26 cellular contexts compared by ENCODE assay signal in genomic region chr2:73264332-73264606, GRCh38. TPM values are rescaled to one million over a fixed set of nuclear protein-coding genes. Genes with fewer than 3 reads are reported as not detected.
DNase-seq lines count a peak whose midpoint lies in the region; ATAC-seq, FAIRE-seq and TF ChIP-seq lines count a peak whose summit lies in the region.
"Had no signal": no experiment of that assay in that cellular context is flagged by ENCODE, and none has a peak within 500 bp of the region (broad histone marks: within the 10 kb centered on the region; RNA-seq: fewer than 3 reads in every experiment).

No MANE protein-coding gene starts in this region.

- H3K9me3 ChIP-seq in HepG2 (ENCODE audit: low read length) (no peaks in the 10 kb centered on the region), right lobe of liver (no peaks in the 10 kb centered on the region), upper lobe of right lung (no peaks in the 10 kb centered on the region), PC-9 (ENCODE audit: insufficient read depth, low read depth) (no peaks in the 10 kb centered on the region)
- H3K9me3 ChIP-seq: A549; BE2C; BLaER1 treated with 17β-estradiol and CSF1 and Interleukin-3, amounts not matched to agents 10 nM and 100 nM; HAP-1 had no signal

- no peak for TF ChIP-seq CTCF in HepG2 (CRISPR knock-in tag; IDR thresholded peaks at IDR 0.05)
- no peak for TF ChIP-seq CTCF in right lobe of liver (IDR thresholded peaks at IDR 0.05)
- no peak for TF ChIP-seq CTCF in upper lobe of right lung (IDR thresholded peaks at IDR 0.05)
- no peak for TF ChIP-seq CTCF in PC-9 (conservative IDR thresholded peaks at IDR 0.05)

- TF ChIP-seq EP300 in HepG2 (IDR thresholded peaks at IDR 0.05; ENCODE audit: low read depth in 2 of 2, low read length in 2 of 2) (no peak), HepG2 (CRISPR knock-in tag; IDR thresholded peaks at IDR 0.05; ENCODE audit: borderline replicate concordance) (no peak)

- POLR2A ChIA-PET in HepG2 (lab: Yijun Ruan, JAX) (no interaction called here), PC-9 (lab: Charles Lee; ENCODE audit: unreplicated experiment) (no interaction called here)

- H4K20me1 ChIP-seq in HepG2 (ENCODE audit: insufficient read depth, low read length) (no peaks in the 10 kb centered on the region), PC-9 (ENCODE audit: insufficient read depth) (peaks cover 13% of the 10 kb centered on the region; the same call in 1 of the 2 replicates)

- peak overlapping the region; percentile 70 for H3K27ac ChIP-seq in HepG2 (ENCODE audit: extremely low read length, insufficient read depth, low read length)
- no peak overlapping the region for H3K27ac ChIP-seq in right lobe of liver
- no peak overlapping the region for H3K27ac ChIP-seq in upper lobe of right lung
- no peak overlapping the region for H3K27ac ChIP-seq in PC-9
- H3K27ac ChIP-seq: A549; BLaER1 treated with 17β-estradiol and CSF1 and Interleukin-3, amounts not matched to agents 10 nM and 100 nM had no signal

- CTCF ChIA-PET in HepG2 (lab: Yijun Ruan, JAX; ENCODE audit: low intra/inter-chr PET ratio, low total read pairs) = no interaction called here
- CTCF ChIA-PET in PC-9 (lab: Charles Lee) = no interaction called here

- DNase-seq in HepG2 (ENCODE audit: low spot score) (no peak), right lobe of liver (no peak), mesenteric fat pad (ENCODE audit: low spot score) (peak; percentile 84), upper lobe of right lung (peak; percentile 40), foreskin melanocyte (no peak), PC-9 (no peak)
- DNase-seq: 8988T; ACHN; AML-193; BE2C; Calu3; CD4-positive, alpha-beta memory T cell; COR-L47; DMS53; DMS79 treated with DMSO at 0.1 percent for 48 hours; GF-D8; HFFc6 had no signal

- H3K36me3 ChIP-seq in HepG2 (replicated peaks in 1 of 2; ENCODE audit: control insufficient read depth in 1 of 2, insufficient read depth in 2 of 2, low read length in 2 of 2) (peaks cover 2 to 5% of the 10 kb centered on the region in 2 experiments; a peak in 4 of 5 replicates), right lobe of liver (no peaks in the 10 kb centered on the region), upper lobe of right lung (no peaks in the 10 kb centered on the region), PC-9 (ENCODE audit: low read depth) (peaks cover 3% of the 10 kb centered on the region; the same call in 1 of the 2 replicates)
- H3K36me3 ChIP-seq: BE2C had no signal

- intact Hi-C loops in HepG2 (cut with micrococcal nuclease; ENCODE audit: unreplicated experiment) = loop anchor here (5.0 kb wide), 2 partner anchors 87 to 102 kb away; no protein-coding TSS in a partner anchor
- intact Hi-C loops in right lobe of liver (cut with DNase I) = no loop called here
- intact Hi-C loops in upper lobe of right lung (cut with DNase I) = no loop called here
- intact Hi-C loops in PC-9 (cut with micrococcal nuclease; ENCODE audit: unreplicated experiment) = no loop called here

- no peak overlapping the region for H3K4me3 ChIP-seq in HepG2 (replicated peaks in 1 of 3; ENCODE audit: insufficient read depth in 1 of 3, low read depth in 2 of 3, low read length in 3 of 3)
- H3K4me3 ChIP-seq in right lobe of liver = no peak overlapping the region
- no peak overlapping the region for H3K4me3 ChIP-seq in upper lobe of right lung
- H3K4me3 ChIP-seq in PC-9 = no peak overlapping the region
- H3K4me3 ChIP-seq: A549; BLaER1 treated with 17β-estradiol and CSF1 and Interleukin-3, amounts not matched to agents 10 nM and 100 nM; GM23338; HAP-1 had no signal

- no peaks in the 10 kb centered on the region for H3K27me3 ChIP-seq in HepG2 (ENCODE audit: control insufficient read depth in 1 of 2, insufficient read depth in 2 of 2, low read length in 2 of 2)
- peaks cover 0 to 6% of the 10 kb centered on the region in 2 donors for H3K27me3 ChIP-seq in right lobe of liver
- H3K27me3 ChIP-seq in upper lobe of right lung = peaks cover 22% of the 10 kb centered on the region
- H3K27me3 ChIP-seq in PC-9 (ENCODE audit: insufficient read depth, low read depth) = no peaks in the 10 kb centered on the region
- H3K27me3 ChIP-seq: BE2C; BLaER1 treated with 17β-estradiol and CSF1 and Interleukin-3, amounts not matched to agents 10 nM and 100 nM had no signal

- H3K9ac ChIP-seq in HepG2 (ENCODE audit: insufficient read depth, low read depth, low read length) = no peak overlapping the region
- H3K9ac ChIP-seq: BLaER1 treated with 17β-estradiol and CSF1 and Interleukin-3, amounts not matched to agents 10 nM and 100 nM had no signal

- FAIRE-seq in HepG2 (lab: Jason Lieb, UNC) = no peak
- FAIRE-seq: A549, GM12891, GM18507, H54 had no signal

- 89% methylated on average over 15 of the region's 15 CpGs for WGBS in HepG2 (ENCODE audit: low lambda C conversion rate)
- 63% methylated on average over 5 of the region's 15 CpGs for WGBS in right lobe of liver (ENCODE audit: insufficient coverage, low coverage, low lambda C conversion rate, missing lambda C conversion rate)

- H3K79me2 ChIP-seq in HepG2 (ENCODE audit: insufficient read depth, low read length) = no peaks in the 10 kb centered on the region
- no peaks in the 10 kb centered on the region for H3K79me2 ChIP-seq in PC-9 (ENCODE audit: low read depth)

- TF ChIP-seq POLR2A in HepG2 (IDR thresholded peaks at IDR 0.05; ENCODE audit: insufficient read depth in 1 of 2, low read depth in 2 of 2, low read length in 2 of 2) (no peak), right lobe of liver (IDR thresholded peaks at IDR 0.05) (no peak)

- TF ChIP-seq RAD21 in HepG2 (CRISPR knock-in tag; IDR thresholded peaks at IDR 0.05) = no peak

- ATAC-seq in HepG2 = no peak
- ATAC-seq in right lobe of liver = no peak
- ATAC-seq in upper lobe of right lung = no peak
- ATAC-seq: A549, GM23338 had no signal

- H2AFZ ChIP-seq in HepG2 (ENCODE audit: low read length) = no peak overlapping the region
- H2AFZ ChIP-seq in PC-9 = no peak overlapping the region
- H2AFZ ChIP-seq: GM23338 had no signal

- no peak overlapping the region for H3K4me2 ChIP-seq in HepG2 (ENCODE audit: low read depth, low read length)
- no peak overlapping the region for H3K4me2 ChIP-seq in PC-9
- H3K4me2 ChIP-seq: A549; BLaER1 treated with 17β-estradiol and CSF1 and Interleukin-3, amounts not matched to agents 10 nM and 100 nM; GM23338 had no signal

- BruUV-seq in HepG2 (replicated peaks; lab: Mats Ljungman, UMichigan) (no TSS peak), PC-9 (replicated peaks; lab: Mats Ljungman, UMichigan) (no TSS peak)

- in situ Hi-C loops in HepG2 (cut with HindIII; ENCODE audit: extremely low pct_ligation_motif_present, low pct_unique_long_range_greater_than_20kb) = no loop called here

- H3F3A ChIP-seq in PC-9 (ENCODE audit: insufficient read depth, low read depth) = no peaks in the 10 kb centered on the region

- no peaks in the 10 kb centered on the region for H3K9me2 ChIP-seq in PC-9 (ENCODE audit: insufficient read depth)

- H3K4me1 ChIP-seq in HepG2 (ENCODE audit: insufficient read depth, low read length) (peaks cover 51% of the 10 kb centered on the region), right lobe of liver (peaks cover 0 to 6% (median 0%) of the 10 kb centered on the region in 4 donors), upper lobe of right lung (no peaks in the 10 kb centered on the region), PC-9 (replicated peaks; ENCODE audit: insufficient read depth) (no peaks in the 10 kb centered on the region)
- H3K4me1 ChIP-seq: BE2C, HAP-1 had no signal

RNA-seq across cellular contexts. Expression of gene FBXO41, which starts 20.0 kb away (rescaled TPM):
- total RNA-seq in HepG2 (2016; rRNA removed; fragmentation: Illumina TruSeq; extraction: Trizol) (3.0 and 4.2 TPM in 2 replicates), right lobe of liver (under 1 TPM; 0.13 to 0.65 (median 0.38) TPM), mesenteric fat pad (1.7 TPM), upper lobe of right lung (2.1 TPM), PC-9 (2021) (16.4 and 25.8 TPM in 2 replicates)
- total RNA-seq in HepG2 (2016; cell fraction: cytosol; rRNA removed; fragmentation: Illumina TruSeq; extraction: Trizol; ENCODE audit: low read depth) = 1.2 TPM in 2 replicates
- total RNA-seq in HepG2 (2016; cell fraction: insoluble cytoplasmic fraction; rRNA removed; fragmentation: Illumina TruSeq; extraction: Trizol) = 2.7 and 3.8 TPM in 2 replicates
- 2.4 and 2.5 TPM in 2 replicates for total RNA-seq in HepG2 (2016; cell fraction: membrane; rRNA removed; fragmentation: Illumina TruSeq; extraction: Trizol)
- total RNA-seq in HepG2 (2016; cell fraction: nucleus; rRNA removed; fragmentation: Illumina TruSeq; extraction: Trizol) = 6.0 and 6.4 TPM in 2 replicates
- polyA plus RNA-seq in HepG2 (2011; rRNA removed) = 10.3 and 11.1 TPM in 2 replicates
- polyA plus RNA-seq in HepG2 (2011; cell fraction: cytosol; rRNA removed) = 5.7 and 7.4 TPM in 2 replicates
- polyA plus RNA-seq in HepG2 (2011; cell fraction: nucleus; rRNA removed) = 32.6 and 44.1 TPM in 2 replicates
- 8.1 and 9.8 TPM in 2 replicates for polyA plus RNA-seq in HepG2 (2012)
- 1.0 and 1.1 TPM in 2 replicates for polyA plus RNA-seq in HepG2 (2016; cell fraction: cytosol; fragmentation: Illumina TruSeq; extraction: Trizol; ENCODE audit: low read depth)
- 3.1 and 4.1 TPM in 2 replicates for polyA plus RNA-seq in HepG2 (2016; cell fraction: insoluble cytoplasmic fraction; fragmentation: Illumina TruSeq; extraction: Trizol; ENCODE audit: low read depth)
- 1.6 and 2.0 TPM in 2 replicates for polyA plus RNA-seq in HepG2 (2016; cell fraction: membrane; fragmentation: Illumina TruSeq; extraction: Trizol; ENCODE audit: low read depth)
- 20.4 and 21.9 TPM in 2 replicates for polyA plus RNA-seq in HepG2 (2016; cell fraction: nucleus; fragmentation: Illumina TruSeq; extraction: Trizol; ENCODE audit: insufficient read depth, low read depth)
- polyA minus RNA-seq in HepG2 (2011; rRNA and poly(A)+ RNA removed; ENCODE audit: low replicate concordance) = 12.4 and 15.2 TPM in 2 replicates
- 5.4 and 6.2 TPM in 2 replicates for polyA minus RNA-seq in HepG2 (2011; cell fraction: cytosol; rRNA and poly(A)+ RNA removed)
- polyA minus RNA-seq in HepG2 (2011; cell fraction: nucleus; rRNA and poly(A)+ RNA removed) = 14.7 and 16.5 TPM in 2 replicates

RNA-seq across cellular contexts. Expression of gene EGR4, which starts 29.1 kb away (rescaled TPM):
- total RNA-seq in HepG2 (2016; rRNA removed; fragmentation: Illumina TruSeq; extraction: Trizol) (not detected in 2 replicates), right lobe of liver (not detected), mesenteric fat pad (not detected), upper lobe of right lung (not detected), PC-9 (2021) (not detected in 2 replicates)
- not detected in 2 replicates for total RNA-seq in HepG2 (2016; cell fraction: cytosol; rRNA removed; fragmentation: Illumina TruSeq; extraction: Trizol; ENCODE audit: low read depth)
- total RNA-seq in HepG2 (2016; cell fraction: insoluble cytoplasmic fraction; rRNA removed; fragmentation: Illumina TruSeq; extraction: Trizol) = 0.06 TPM in 1 of 2 replicates, not detected in the other
- not detected in 2 replicates for total RNA-seq in HepG2 (2016; cell fraction: membrane; rRNA removed; fragmentation: Illumina TruSeq; extraction: Trizol)
- total RNA-seq in HepG2 (2016; cell fraction: nucleus; rRNA removed; fragmentation: Illumina TruSeq; extraction: Trizol) = not detected in 2 replicates
- not detected in 2 replicates for polyA plus RNA-seq in HepG2 (2011; rRNA removed)
- polyA plus RNA-seq in HepG2 (2011; cell fraction: cytosol; rRNA removed) = 0.03 TPM in 1 of 2 replicates, not detected in the other
- polyA plus RNA-seq in HepG2 (2011; cell fraction: nucleus; rRNA removed) = 0.07 TPM in 1 of 2 replicates, not detected in the other
- polyA plus RNA-seq in HepG2 (2012) = not detected in 2 replicates
- polyA plus RNA-seq in HepG2 (2016; cell fraction: cytosol; fragmentation: Illumina TruSeq; extraction: Trizol; ENCODE audit: low read depth) = not detected in 2 replicates
- not detected in 2 replicates for polyA plus RNA-seq in HepG2 (2016; cell fraction: insoluble cytoplasmic fraction; fragmentation: Illumina TruSeq; extraction: Trizol; ENCODE audit: low read depth)
- polyA plus RNA-seq in HepG2 (2016; cell fraction: membrane; fragmentation: Illumina TruSeq; extraction: Trizol; ENCODE audit: low read depth) = not detected in 2 replicates
- polyA plus RNA-seq in HepG2 (2016; cell fraction: nucleus; fragmentation: Illumina TruSeq; extraction: Trizol; ENCODE audit: insufficient read depth, low read depth) = not detected in 2 replicates
- not detected in 2 replicates for polyA minus RNA-seq in HepG2 (2011; rRNA and poly(A)+ RNA removed; ENCODE audit: low replicate concordance)
- not detected in 2 replicates for polyA minus RNA-seq in HepG2 (2011; cell fraction: cytosol; rRNA and poly(A)+ RNA removed)
- polyA minus RNA-seq in HepG2 (2011; cell fraction: nucleus; rRNA and poly(A)+ RNA removed) = 0.25 TPM in 1 of 2 replicates, not detected in the other
- total RNA-seq: CD4-positive, alpha-beta memory T cell; Daoy; G401; GM23338; HFFc6 had no signal
- polyA plus RNA-seq: CD4-positive, alpha-beta memory T cell had no signal

RNA-seq across cellular contexts. Expression of gene CCT7, which starts 30.2 kb away (rescaled TPM):
- total RNA-seq in HepG2 (2016; rRNA removed; fragmentation: Illumina TruSeq; extraction: Trizol) (517 and 689 TPM in 2 replicates), right lobe of liver (100 to 1,000 TPM in 3 of 6 experiments, 10 to 100 TPM in 3; 83.5 to 131 (median 99.4) TPM), mesenteric fat pad (190 TPM), upper lobe of right lung (152 TPM), PC-9 (2021) (295 and 319 TPM in 2 replicates)
- total RNA-seq in HepG2 (2016; cell fraction: cytosol; rRNA removed; fragmentation: Illumina TruSeq; extraction: Trizol; ENCODE audit: low read depth) = 83.8 and 91.7 TPM in 2 replicates
- 525 and 715 TPM in 2 replicates for total RNA-seq in HepG2 (2016; cell fraction: insoluble cytoplasmic fraction; rRNA removed; fragmentation: Illumina TruSeq; extraction: Trizol)
- total RNA-seq in HepG2 (2016; cell fraction: membrane; rRNA removed; fragmentation: Illumina TruSeq; extraction: Trizol) = 114 and 115 TPM in 2 replicates
- total RNA-seq in HepG2 (2016; cell fraction: nucleus; rRNA removed; fragmentation: Illumina TruSeq; extraction: Trizol) = 196 and 212 TPM in 2 replicates
- polyA plus RNA-seq in HepG2 (2011; rRNA removed) = 326 and 347 TPM in 2 replicates
- polyA plus RNA-seq in HepG2 (2011; cell fraction: cytosol; rRNA removed) = 421 and 439 TPM in 2 replicates
- polyA plus RNA-seq in HepG2 (2011; cell fraction: nucleus; rRNA removed) = 113 and 132 TPM in 2 replicates
- 497 and 591 TPM in 2 replicates for polyA plus RNA-seq in HepG2 (2012)
- polyA plus RNA-seq in HepG2 (2016; cell fraction: cytosol; fragmentation: Illumina TruSeq; extraction: Trizol; ENCODE audit: low read depth) = 60.5 and 62.9 TPM in 2 replicates
- polyA plus RNA-seq in HepG2 (2016; cell fraction: insoluble cytoplasmic fraction; fragmentation: Illumina TruSeq; extraction: Trizol; ENCODE audit: low read depth) = 605 and 611 TPM in 2 replicates
- polyA plus RNA-seq in HepG2 (2016; cell fraction: membrane; fragmentation: Illumina TruSeq; extraction: Trizol; ENCODE audit: low read depth) = 71.6 and 78.2 TPM in 2 replicates
- 207 and 227 TPM in 2 replicates for polyA plus RNA-seq in HepG2 (2016; cell fraction: nucleus; fragmentation: Illumina TruSeq; extraction: Trizol; ENCODE audit: insufficient read depth, low read depth)
- 594 and 852 TPM in 2 replicates for polyA minus RNA-seq in HepG2 (2011; rRNA and poly(A)+ RNA removed; ENCODE audit: low replicate concordance)
- 197 and 217 TPM in 2 replicates for polyA minus RNA-seq in HepG2 (2011; cell fraction: cytosol; rRNA and poly(A)+ RNA removed)
- polyA minus RNA-seq in HepG2 (2011; cell fraction: nucleus; rRNA and poly(A)+ RNA removed) = 138 and 184 TPM in 2 replicates

RNA-seq across cellular contexts. Expression of gene PRADC1, which starts 31.2 kb away (rescaled TPM):
- total RNA-seq in HepG2 (2016; rRNA removed; fragmentation: Illumina TruSeq; extraction: Trizol) (30.0 and 37.2 TPM in 2 replicates), right lobe of liver (10 to 100 TPM; 17.8 to 26.1 (median 22.5) TPM), mesenteric fat pad (31.1 TPM), upper lobe of right lung (15.5 TPM), PC-9 (2021) (8.9 and 9.4 TPM in 2 replicates)
- total RNA-seq in HepG2 (2016; cell fraction: cytosol; rRNA removed; fragmentation: Illumina TruSeq; extraction: Trizol; ENCODE audit: low read depth) = 141 and 145 TPM in 2 replicates
- 25.4 and 37.6 TPM in 2 replicates for total RNA-seq in HepG2 (2016; cell fraction: insoluble cytoplasmic fraction; rRNA removed; fragmentation: Illumina TruSeq; extraction: Trizol)
- total RNA-seq in HepG2 (2016; cell fraction: membrane; rRNA removed; fragmentation: Illumina TruSeq; extraction: Trizol) = 112 and 121 TPM in 2 replicates
- 16.8 TPM in 2 replicates for total RNA-seq in HepG2 (2016; cell fraction: nucleus; rRNA removed; fragmentation: Illumina TruSeq; extraction: Trizol)
- polyA plus RNA-seq in HepG2 (2011; rRNA removed) = 11.6 and 12.1 TPM in 2 replicates
- polyA plus RNA-seq in HepG2 (2011; cell fraction: cytosol; rRNA removed) = 10.0 and 15.9 TPM in 2 replicates
- polyA plus RNA-seq in HepG2 (2011; cell fraction: nucleus; rRNA removed) = 4.1 and 7.0 TPM in 2 replicates
- polyA plus RNA-seq in HepG2 (2012) = 5.7 and 8.8 TPM in 2 replicates
- polyA plus RNA-seq in HepG2 (2016; cell fraction: cytosol; fragmentation: Illumina TruSeq; extraction: Trizol; ENCODE audit: low read depth) = 152 and 157 TPM in 2 replicates
- polyA plus RNA-seq in HepG2 (2016; cell fraction: insoluble cytoplasmic fraction; fragmentation: Illumina TruSeq; extraction: Trizol; ENCODE audit: low read depth) = 23.1 and 23.9 TPM in 2 replicates
- polyA plus RNA-seq in HepG2 (2016; cell fraction: membrane; fragmentation: Illumina TruSeq; extraction: Trizol; ENCODE audit: low read depth) = 103 and 106 TPM in 2 replicates
- 23.7 and 26.7 TPM in 2 replicates for polyA plus RNA-seq in HepG2 (2016; cell fraction: nucleus; fragmentation: Illumina TruSeq; extraction: Trizol; ENCODE audit: insufficient read depth, low read depth)
- polyA minus RNA-seq in HepG2 (2011; rRNA and poly(A)+ RNA removed; ENCODE audit: low replicate concordance) = 19.5 and 55.8 TPM in 2 replicates
- polyA minus RNA-seq in HepG2 (2011; cell fraction: cytosol; rRNA and poly(A)+ RNA removed) = 2.7 and 5.5 TPM in 2 replicates
- 2.2 and 3.3 TPM in 2 replicates for polyA minus RNA-seq in HepG2 (2011; cell fraction: nucleus; rRNA and poly(A)+ RNA removed)

RNA-seq across cellular contexts. Expression of gene SMYD5, which starts 50.2 kb away (rescaled TPM):
- total RNA-seq in HepG2 (2016; rRNA removed; fragmentation: Illumina TruSeq; extraction: Trizol) = 70.4 and 70.6 TPM in 2 replicates
- total RNA-seq in HepG2 (2016; cell fraction: cytosol; rRNA removed; fragmentation: Illumina TruSeq; extraction: Trizol; ENCODE audit: low read depth) = 9.8 and 10.0 TPM in 2 replicates
- total RNA-seq in HepG2 (2016; cell fraction: insoluble cytoplasmic fraction; rRNA removed; fragmentation: Illumina TruSeq; extraction: Trizol) = 60.2 and 71.8 TPM in 2 replicates
- total RNA-seq in HepG2 (2016; cell fraction: membrane; rRNA removed; fragmentation: Illumina TruSeq; extraction: Trizol) = 27.7 and 31.2 TPM in 2 replicates
- 60.7 and 66.5 TPM in 2 replicates for total RNA-seq in HepG2 (2016; cell fraction: nucleus; rRNA removed; fragmentation: Illumina TruSeq; extraction: Trizol)
- 55.8 and 62.2 TPM in 2 replicates for polyA plus RNA-seq in HepG2 (2011; rRNA removed)
- 42.9 and 47.4 TPM in 2 replicates for polyA plus RNA-seq in HepG2 (2011; cell fraction: cytosol; rRNA removed)
- polyA plus RNA-seq in HepG2 (2011; cell fraction: nucleus; rRNA removed) = 96.0 and 102 TPM in 2 replicates
- polyA plus RNA-seq in HepG2 (2012) = 48.5 and 51.9 TPM in 2 replicates
- polyA plus RNA-seq in HepG2 (2016; cell fraction: cytosol; fragmentation: Illumina TruSeq; extraction: Trizol; ENCODE audit: low read depth) = 8.0 TPM in 2 replicates
- polyA plus RNA-seq in HepG2 (2016; cell fraction: insoluble cytoplasmic fraction; fragmentation: Illumina TruSeq; extraction: Trizol; ENCODE audit: low read depth) = 52.6 and 65.1 TPM in 2 replicates
- 20.7 and 22.3 TPM in 2 replicates for polyA plus RNA-seq in HepG2 (2016; cell fraction: membrane; fragmentation: Illumina TruSeq; extraction: Trizol; ENCODE audit: low read depth)
- 82.3 and 84.7 TPM in 2 replicates for polyA plus RNA-seq in HepG2 (2016; cell fraction: nucleus; fragmentation: Illumina TruSeq; extraction: Trizol; ENCODE audit: insufficient read depth, low read depth)
- 57.7 and 119 TPM in 2 replicates for polyA minus RNA-seq in HepG2 (2011; rRNA and poly(A)+ RNA removed; ENCODE audit: low replicate concordance)
- 18.6 and 21.6 TPM in 2 replicates for polyA minus RNA-seq in HepG2 (2011; cell fraction: cytosol; rRNA and poly(A)+ RNA removed)
- polyA minus RNA-seq in HepG2 (2011; cell fraction: nucleus; rRNA and poly(A)+ RNA removed) = 78.0 and 87.9 TPM in 2 replicates
- 10 to 100 TPM in 3 of 6 experiments, 1 to 10 TPM in 3; 5.3 to 12.2 (median 9.4) TPM for total RNA-seq in right lobe of liver
- 25.1 TPM for total RNA-seq in mesenteric fat pad
- 16.8 TPM for total RNA-seq in upper lobe of right lung
- total RNA-seq in PC-9 (2021) = 28.3 and 32.0 TPM in 2 replicates

Comparison
In these comparisons a context has a peak if more than half of its experiments do, and no peak if none do; other contexts are left out.
1. DNase-seq: peak in mesenteric fat pad (single experiment) and upper lobe of right lung (single experiment); none in HepG2 (single experiment), right lobe of liver (0 of 3), foreskin melanocyte (single experiment) and PC-9 (0 of 2).